In the genomic region with DNA sequence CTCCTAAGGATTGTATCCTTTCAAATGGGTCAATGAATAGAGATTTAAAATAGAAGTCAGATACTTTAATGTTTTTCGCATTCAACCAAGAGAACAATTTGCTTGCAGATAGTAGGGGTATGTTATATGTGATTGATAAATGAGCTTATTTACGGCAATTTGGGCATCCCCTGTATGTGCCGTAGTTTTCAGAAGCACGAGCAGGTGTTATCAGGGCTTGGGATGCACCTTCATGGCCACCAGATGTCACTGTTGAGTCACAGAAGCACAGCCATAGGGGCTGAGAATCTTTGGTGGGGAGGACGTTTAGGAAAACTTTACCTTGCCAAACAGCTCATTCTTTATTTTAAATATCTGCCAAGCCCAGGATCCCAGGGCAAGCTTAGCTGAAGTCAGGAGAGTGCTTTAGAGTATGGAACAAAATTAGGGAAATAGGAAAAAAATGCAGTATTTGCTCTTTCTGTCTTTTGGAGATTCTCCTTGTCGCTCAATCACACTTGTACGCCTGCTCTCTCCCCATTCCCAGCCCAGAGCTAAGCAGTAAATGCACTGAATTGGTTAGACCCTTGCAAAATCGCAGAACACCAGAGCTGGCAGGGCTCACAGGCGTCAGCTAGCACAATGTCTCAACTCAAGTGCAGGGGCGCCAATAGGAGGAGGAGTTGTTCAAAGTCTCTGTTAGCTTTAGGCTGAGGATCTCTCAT, we compare ENCODE assay signal across 1 cellular context.
TF ChIP-seq lines count a peak whose summit lies in the region.

No MANE protein-coding gene starts in this region.

TF ChIP-seq in K562, 482 proteins besides CTCF, POLR2A, EP300 and RAD21 (continued from another document):
- TF ChIP-seq, protein P1, sequence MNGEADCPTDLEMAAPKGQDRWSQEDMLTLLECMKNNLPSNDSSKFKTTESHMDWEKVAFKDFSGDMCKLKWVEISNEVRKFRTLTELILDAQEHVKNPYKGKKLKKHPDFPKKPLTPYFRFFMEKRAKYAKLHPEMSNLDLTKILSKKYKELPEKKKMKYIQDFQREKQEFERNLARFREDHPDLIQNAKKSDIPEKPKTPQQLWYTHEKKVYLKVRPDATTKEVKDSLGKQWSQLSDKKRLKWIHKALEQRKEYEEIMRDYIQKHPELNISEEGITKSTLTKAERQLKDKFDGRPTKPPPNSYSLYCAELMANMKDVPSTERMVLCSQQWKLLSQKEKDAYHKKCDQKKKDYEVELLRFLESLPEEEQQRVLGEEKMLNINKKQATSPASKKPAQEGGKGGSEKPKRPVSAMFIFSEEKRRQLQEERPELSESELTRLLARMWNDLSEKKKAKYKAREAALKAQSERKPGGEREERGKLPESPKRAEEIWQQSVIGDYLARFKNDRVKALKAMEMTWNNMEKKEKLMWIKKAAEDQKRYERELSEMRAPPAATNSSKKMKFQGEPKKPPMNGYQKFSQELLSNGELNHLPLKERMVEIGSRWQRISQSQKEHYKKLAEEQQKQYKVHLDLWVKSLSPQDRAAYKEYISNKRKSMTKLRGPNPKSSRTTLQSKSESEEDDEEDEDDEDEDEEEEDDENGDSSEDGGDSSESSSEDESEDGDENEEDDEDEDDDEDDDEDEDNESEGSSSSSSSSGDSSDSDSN (IDR thresholded peaks at IDR 0.05; ENCODE audit: borderline replicate concordance in 1 of 2, low read depth in 2 of 2, low read length in 2 of 2) = no peak
- peak; percentile 88 for TF ChIP-seq SMC3 (conservative IDR thresholded peaks at IDR 0.05; ENCODE audit: insufficient read depth, low read depth, low read length)
